In the genomic region with DNA sequence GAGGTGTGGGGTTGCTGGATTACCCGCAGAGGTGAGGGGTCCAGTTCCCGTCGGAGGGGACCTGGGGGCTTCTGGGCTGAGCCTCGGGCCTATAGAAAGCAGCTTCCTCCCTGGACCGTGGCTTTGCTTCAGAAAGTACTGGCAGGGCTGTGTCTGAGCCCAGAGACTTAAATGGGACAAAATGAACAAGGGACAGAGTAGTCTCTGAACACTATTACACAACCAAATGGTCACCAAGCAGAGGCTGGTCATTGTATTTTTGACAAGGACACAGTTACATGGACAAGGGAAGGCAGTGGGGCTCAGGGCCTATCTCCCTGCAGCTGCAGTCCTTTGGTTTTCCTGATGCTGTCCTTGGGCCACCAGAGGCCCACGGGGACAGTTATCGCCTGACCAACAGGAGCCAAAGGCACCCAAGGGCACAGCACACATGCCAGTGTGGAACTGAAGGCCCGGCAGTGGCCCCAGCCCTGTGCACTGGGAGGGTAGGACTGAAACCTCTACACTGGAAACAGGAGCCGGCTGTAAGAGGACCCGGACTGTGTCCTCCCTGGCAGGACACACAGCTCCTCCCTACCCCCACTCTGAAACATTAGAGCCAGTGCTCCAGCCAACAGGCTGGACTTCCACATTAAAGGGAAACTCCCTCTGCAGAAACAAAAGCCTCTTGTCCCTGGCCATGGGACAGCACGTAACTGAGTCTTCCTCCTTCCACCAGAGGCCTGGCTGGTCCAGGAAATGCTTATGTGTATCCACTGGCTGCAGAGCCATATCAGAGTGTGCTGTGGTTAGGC, we compare ENCODE assay signal across 1 cellular context.
TF ChIP-seq lines count a peak whose summit lies in the region.

No MANE protein-coding gene starts in this region.

TF ChIP-seq in HCT116, 20 proteins besides CTCF, POLR2A, EP300 and RAD21 (continued from another document):
- TF ChIP-seq, protein P1, sequence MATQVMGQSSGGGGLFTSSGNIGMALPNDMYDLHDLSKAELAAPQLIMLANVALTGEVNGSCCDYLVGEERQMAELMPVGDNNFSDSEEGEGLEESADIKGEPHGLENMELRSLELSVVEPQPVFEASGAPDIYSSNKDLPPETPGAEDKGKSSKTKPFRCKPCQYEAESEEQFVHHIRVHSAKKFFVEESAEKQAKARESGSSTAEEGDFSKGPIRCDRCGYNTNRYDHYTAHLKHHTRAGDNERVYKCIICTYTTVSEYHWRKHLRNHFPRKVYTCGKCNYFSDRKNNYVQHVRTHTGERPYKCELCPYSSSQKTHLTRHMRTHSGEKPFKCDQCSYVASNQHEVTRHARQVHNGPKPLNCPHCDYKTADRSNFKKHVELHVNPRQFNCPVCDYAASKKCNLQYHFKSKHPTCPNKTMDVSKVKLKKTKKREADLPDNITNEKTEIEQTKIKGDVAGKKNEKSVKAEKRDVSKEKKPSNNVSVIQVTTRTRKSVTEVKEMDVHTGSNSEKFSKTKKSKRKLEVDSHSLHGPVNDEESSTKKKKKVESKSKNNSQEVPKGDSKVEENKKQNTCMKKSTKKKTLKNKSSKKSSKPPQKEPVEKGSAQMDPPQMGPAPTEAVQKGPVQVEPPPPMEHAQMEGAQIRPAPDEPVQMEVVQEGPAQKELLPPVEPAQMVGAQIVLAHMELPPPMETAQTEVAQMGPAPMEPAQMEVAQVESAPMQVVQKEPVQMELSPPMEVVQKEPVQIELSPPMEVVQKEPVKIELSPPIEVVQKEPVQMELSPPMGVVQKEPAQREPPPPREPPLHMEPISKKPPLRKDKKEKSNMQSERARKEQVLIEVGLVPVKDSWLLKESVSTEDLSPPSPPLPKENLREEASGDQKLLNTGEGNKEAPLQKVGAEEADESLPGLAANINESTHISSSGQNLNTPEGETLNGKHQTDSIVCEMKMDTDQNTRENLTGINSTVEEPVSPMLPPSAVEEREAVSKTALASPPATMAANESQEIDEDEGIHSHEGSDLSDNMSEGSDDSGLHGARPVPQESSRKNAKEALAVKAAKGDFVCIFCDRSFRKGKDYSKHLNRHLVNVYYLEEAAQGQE (IDR thresholded peaks at IDR 0.05; ENCODE audit: low read depth), result no peak
- TF ChIP-seq SP1 (IDR thresholded peaks at IDR 0.05; ENCODE audit: low read depth) (no peak), ELF1 (IDR thresholded peaks at IDR 0.05; ENCODE audit: borderline replicate concordance, low read depth) (no peak), SIN3A (IDR thresholded peaks at IDR 0.05; ENCODE audit: low read depth) (no peak), EZH2 (IDR thresholded peaks at IDR 0.05) (no peak)
- TF ChIP-seq, protein P2, sequence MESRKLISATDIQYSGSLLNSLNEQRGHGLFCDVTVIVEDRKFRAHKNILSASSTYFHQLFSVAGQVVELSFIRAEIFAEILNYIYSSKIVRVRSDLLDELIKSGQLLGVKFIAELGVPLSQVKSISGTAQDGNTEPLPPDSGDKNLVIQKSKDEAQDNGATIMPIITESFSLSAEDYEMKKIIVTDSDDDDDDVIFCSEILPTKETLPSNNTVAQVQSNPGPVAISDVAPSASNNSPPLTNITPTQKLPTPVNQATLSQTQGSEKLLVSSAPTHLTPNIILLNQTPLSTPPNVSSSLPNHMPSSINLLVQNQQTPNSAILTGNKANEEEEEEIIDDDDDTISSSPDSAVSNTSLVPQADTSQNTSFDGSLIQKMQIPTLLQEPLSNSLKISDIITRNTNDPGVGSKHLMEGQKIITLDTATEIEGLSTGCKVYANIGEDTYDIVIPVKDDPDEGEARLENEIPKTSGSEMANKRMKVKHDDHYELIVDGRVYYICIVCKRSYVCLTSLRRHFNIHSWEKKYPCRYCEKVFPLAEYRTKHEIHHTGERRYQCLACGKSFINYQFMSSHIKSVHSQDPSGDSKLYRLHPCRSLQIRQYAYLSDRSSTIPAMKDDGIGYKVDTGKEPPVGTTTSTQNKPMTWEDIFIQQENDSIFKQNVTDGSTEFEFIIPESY (IDR thresholded peaks at IDR 0.05; ENCODE audit: extremely low read depth, insufficient replicate concordance, low read length), result no peak
TF ChIP-seq in HCT116: peak in this region for 0.
